Comparison of ENCODE assay signal across 20 cellular contexts in genomic region chr6:43286995-43287716, GRCh38. TPM values are rescaled to one million over a fixed set of nuclear protein-coding genes. Genes with fewer than 3 reads are reported as not detected.
DNase-seq lines count a peak whose midpoint lies in the region; ATAC-seq and TF ChIP-seq lines count a peak whose summit lies in the region.
"Had no signal": no experiment of that assay in that cellular context is flagged by ENCODE, and none has a peak within 500 bp of the region (broad histone marks: within the 10 kb centered on the region; RNA-seq: fewer than 3 reads in every experiment).

No MANE protein-coding gene starts in this region.

- no peak overlapping the region for H2BK5ac ChIP-seq in IMR-90 (ENCODE audit: low read depth, low read length, poor library complexity, severe bottlenecking)

- H3K4me3 ChIP-seq in AG04450 (ENCODE audit: low read depth, low read length) (no peak overlapping the region), IMR-90 (ENCODE audit: insufficient read depth, low read depth, low read length) (no peak overlapping the region), dorsolateral prefrontal cortex (no peak overlapping the region)

- no peak overlapping the region for H3K9ac ChIP-seq in IMR-90 (ENCODE audit: low read depth, low read length)
- H3K9ac ChIP-seq: parathyroid adenoma had no signal

- H2AFZ ChIP-seq in IMR-90 (replicated peaks; ENCODE audit: low read length, poor library complexity), result peak overlapping the region; percentile 11
- H2AFZ ChIP-seq: parathyroid adenoma had no signal

- no peak overlapping the region for H2BK120ac ChIP-seq in IMR-90 (ENCODE audit: low read depth, low read length)

- H3K14ac ChIP-seq in IMR-90 (replicated peaks; ENCODE audit: low read depth, low read length), result no peak overlapping the region

- in situ Hi-C loops in IMR-90 (cut with MboI; ENCODE audit: low sequenced_read_pairs), result no loop called here

- H3K27ac ChIP-seq in AG04450 (ENCODE audit: low read depth, low read length) (no peak overlapping the region), IMR-90 (ENCODE audit: insufficient read depth, low read length) (no peak overlapping the region), dorsolateral prefrontal cortex (peak overlapping the region in 44 of 59 donors; percentile 4 to 81 (median 56))
- H3K27ac ChIP-seq: foreskin keratinocyte, parathyroid adenoma had no signal

- no peaks in the 10 kb centered on the region for H3K4me1 ChIP-seq in IMR-90 (ENCODE audit: control insufficient read depth, insufficient read depth, low read length)
- H3K4me1 ChIP-seq: foreskin keratinocyte, parathyroid adenoma had no signal

- dilution Hi-C loops in IMR-90 (cut with HindIII; ENCODE audit: low sequenced_read_pairs, unreplicated experiment), result no loop called here

- DNase-seq in AG04450 (ENCODE audit: low read depth, low spot score) (no peak), IMR-90 (no peak), dorsolateral prefrontal cortex (no peak), midbrain (lab: John Stamatoyannopoulos, UW) (peak; percentile 14), NCI-H1417 (lab: John Stamatoyannopoulos, UW) (no peak), DMS 273 treated with DMSO at 0.1 percent for 48 hours (lab: John Stamatoyannopoulos, UW) (no peak), epidermal melanocyte (ENCODE audit: insufficient read length, low spot score) (no peak)
- DNase-seq: activated CD8-positive, alpha-beta memory T cell treated with anti-CD3 and anti-CD28 coated beads, Interleukin-2, amount 10 ng/mL, durations not matched to agents 7 days and 5 days; cortex of kidney; foreskin keratinocyte; kidney glomerular epithelial cell; NCI-H2171; stimulated activated CD4-positive, alpha-beta T cell treated with anti-CD3 and anti-CD28 coated beads, Interleukin-1b, Interleukin-23, amount 100 ng/mL, for 48 hours had no signal

- no peaks in the 10 kb centered on the region for H4K20me1 ChIP-seq in IMR-90 (ENCODE audit: insufficient read depth, low read length)

- no peak for ATAC-seq in IMR-90 (ENCODE audit: low read depth)
- no peak for ATAC-seq in GM18520 (IDR thresholded peaks at IDR 0.05; ENCODE audit: unreplicated experiment)
- ATAC-seq: activated CD8-positive, alpha-beta memory T cell treated with anti-CD3 and anti-CD28 coated beads, Interleukin-2, amount 10 ng/mL, durations not matched to agents 7 days and 5 days; activated naive CD4-positive, alpha-beta T cell treated with anti-CD3 and anti-CD28 coated beads, Interleukin-2, amount 50 U/mL, for 72 hours; foreskin keratinocyte; Panc1 had no signal

- H3K9me3 ChIP-seq in AG04450 (ENCODE audit: control insufficient read depth, insufficient read depth, low read length) (no peaks in the 10 kb centered on the region), IMR-90 (ENCODE audit: control insufficient read depth, insufficient read depth, low read length) (no peaks in the 10 kb centered on the region)

- TF ChIP-seq CTCF in AG04450 (IDR thresholded peaks at IDR 0.05; ENCODE audit: low read depth, low read length) (peak; percentile 16; the same call in 1 of the 2 replicates), IMR-90 (conservative IDR thresholded peaks at IDR 0.05; ENCODE audit: low read depth, low read length) (no peak; the same call in 1 of the 2 replicates), dorsolateral prefrontal cortex (IDR thresholded peaks at IDR 0.05 in 54 of 56, conservative IDR thresholded peaks at IDR 0.05 in 2 of 56; ENCODE audit: low read depth in 1 of 56, partially characterized antibody in 56 of 56) (peak in 23 of 56 donors; percentile 9 to 47 (median 19))

- H2BK15ac ChIP-seq in IMR-90 (ENCODE audit: low read depth, low read length), result no peak overlapping the region

- peaks cover 16% of the 10 kb centered on the region for H3K27me3 ChIP-seq in AG04450 (ENCODE audit: control insufficient read depth, insufficient read depth, low read length)
- peaks cover 38% of the 10 kb centered on the region; the same call in 1 of the 2 replicates for H3K27me3 ChIP-seq in IMR-90 (ENCODE audit: control insufficient read depth, insufficient read depth, low read length)
- H3K27me3 ChIP-seq in dorsolateral prefrontal cortex, result no peaks in the 10 kb centered on the region

- H3K4ac ChIP-seq in IMR-90 (ENCODE audit: low read depth, low read length), result no peak overlapping the region

- no peaks in the 10 kb centered on the region for H3K36me3 ChIP-seq in IMR-90 (ENCODE audit: control insufficient read depth, insufficient read depth, low read length)

- POLR2A ChIA-PET in AG04450 (lab: Yijun Ruan, JAX) (no interaction called here), IMR-90 (lab: Charles Lee; ENCODE audit: unreplicated experiment) (interaction anchor here (0.6 kb wide), 1 partner anchor 8 kb away, joined by 3 read pairs; no protein-coding TSS in a partner anchor)

- H4K91ac ChIP-seq in IMR-90 (ENCODE audit: insufficient read depth, low read depth, low read length), result no peak overlapping the region

- no peak overlapping the region for H2AK5ac ChIP-seq in IMR-90 (ENCODE audit: low read depth, low read length)

- H3K9me1 ChIP-seq in IMR-90 (ENCODE audit: insufficient read depth, low read length), result no peaks in the 10 kb centered on the region

- CTCF ChIA-PET in AG04450 (lab: Charles Lee) (no interaction called here), IMR-90 (lab: Yijun Ruan, JAX) (no interaction called here)

- no peak overlapping the region for H2BK20ac ChIP-seq in IMR-90 (ENCODE audit: low read depth, low read length)

- H4K5ac ChIP-seq in IMR-90 (ENCODE audit: low read depth, low read length), result no peak overlapping the region

- H3K18ac ChIP-seq in IMR-90 (ENCODE audit: low read depth, low read length), result no peak overlapping the region

- no CpG with 5 or more reads among the region's 9 CpGs for WGBS in IMR-90 (ENCODE audit: extremely low coverage in 2 of 2, insufficient read length in 1 of 2), 2 experiments

- no peak overlapping the region for H2AK9ac ChIP-seq in IMR-90 (replicated peaks; ENCODE audit: low read depth, low read length, poor library complexity)

- H3K4me2 ChIP-seq in IMR-90 (ENCODE audit: low read depth, low read length), result no peak overlapping the region

- no peak overlapping the region for H3K23ac ChIP-seq in IMR-90 (ENCODE audit: low read depth, low read length)

- no peak for TF ChIP-seq RAD21 in IMR-90 (IDR thresholded peaks at IDR 0.05; ENCODE audit: low read length)

- TF ChIP-seq POLR2A in IMR-90 (IDR thresholded peaks at IDR 0.05; ENCODE audit: low read depth, low read length), result no peak

- H4K8ac ChIP-seq in IMR-90 (ENCODE audit: low read depth in 2 of 2, low read length in 2 of 2), result no peak overlapping the region

- no peaks in the 10 kb centered on the region for H3K79me1 ChIP-seq in IMR-90 (ENCODE audit: low read depth in 1 of 2, low read length in 2 of 2)

- intact Hi-C loops in IMR-90 (cut with micrococcal nuclease), result no loop called here
- intact Hi-C loops in dorsolateral prefrontal cortex (cut with DNase I), result no loop called here

- H3K56ac ChIP-seq in IMR-90 (ENCODE audit: extremely low read depth, insufficient read depth, low read length), result no peak overlapping the region

- BruUV-seq in IMR-90 (replicated peaks; lab: Mats Ljungman, UMichigan), result no TSS peak

TF ChIP-seq in IMR-90, 13 proteins besides CTCF, POLR2A, EP300 and RAD21:
- TF ChIP-seq SMC3 (IDR thresholded peaks at IDR 0.05; ENCODE audit: low read depth, low read length) (no peak), NFE2L2 (IDR thresholded peaks at IDR 0.05; ENCODE audit: low read depth, low read length) (no peak), CEBPB (IDR thresholded peaks at IDR 0.05; ENCODE audit: low read depth, low read length) (no peak)

RNA-seq across cellular contexts. Expression of gene SLC22A7, which starts 10.9 kb away (rescaled TPM):
- polyA plus RNA-seq in AG04450 (2011; rRNA removed), result not detected in 2 replicates
- polyA minus RNA-seq in AG04450 (2011; rRNA and poly(A)+ RNA removed), result not detected in 2 replicates
- total RNA-seq in IMR-90 (2012; rRNA removed), result not detected in 2 replicates
- polyA plus RNA-seq in IMR-90 (2012; rRNA removed), result not detected in 2 replicates
- polyA plus RNA-seq in IMR-90 (2012; cell fraction: cytosol; rRNA removed), result not detected in 2 replicates
- not detected in 2 replicates for polyA plus RNA-seq in IMR-90 (2012; cell fraction: nucleus; rRNA removed; ENCODE audit: low replicate concordance)
- 1 to 10 TPM in 20 of 120 experiments, under 1 TPM in 62, not detected in 38; 0.16 to 2.8 (median 0.70) TPM for total RNA-seq in dorsolateral prefrontal cortex
- total RNA-seq: activated CD8-positive, alpha-beta memory T cell treated with anti-CD3 and anti-CD28 coated beads, Interleukin-2, amount 10 ng/mL, durations not matched to agents 7 days and 5 days; activated naive CD4-positive, alpha-beta T cell treated with anti-CD3 and anti-CD28 coated beads, Interleukin-2, amount 50 U/mL, for 72 hours; foreskin keratinocyte; G401; MCF 10A had no signal
- polyA plus RNA-seq: BJ, foreskin keratinocyte had no signal

RNA-seq across cellular contexts. Expression of gene CRIP3, which starts 21.5 kb away (rescaled TPM):
- polyA plus RNA-seq in AG04450 (2011; rRNA removed), result not detected in 2 replicates
- polyA minus RNA-seq in AG04450 (2011; rRNA and poly(A)+ RNA removed), result not detected in 2 replicates
- total RNA-seq in IMR-90 (2012; rRNA removed), result not detected in 2 replicates
- polyA plus RNA-seq in IMR-90 (2012; rRNA removed), result not detected in 2 replicates
- polyA plus RNA-seq in IMR-90 (2012; cell fraction: cytosol; rRNA removed), result not detected in 2 replicates
- polyA plus RNA-seq in IMR-90 (2012; cell fraction: nucleus; rRNA removed; ENCODE audit: low replicate concordance), result 0.13 and 0.55 TPM in 2 replicates
- 10 to 100 TPM in 115 of 120 experiments, 1 to 10 TPM in 5; 7.1 to 34.3 (median 17.5) TPM for total RNA-seq in dorsolateral prefrontal cortex
- total RNA-seq: G401, MCF 10A had no signal
- polyA plus RNA-seq: BJ had no signal

RNA-seq across cellular contexts. Expression of gene TTBK1, which starts 43.9 kb away (rescaled TPM):
- polyA plus RNA-seq in AG04450 (2011; rRNA removed), result not detected in 2 replicates
- polyA minus RNA-seq in AG04450 (2011; rRNA and poly(A)+ RNA removed), result not detected in 2 replicates
- under 0.01 TPM in 1 of 2 replicates, not detected in the other for total RNA-seq in IMR-90 (2012; rRNA removed)
- 0.01 and 0.02 TPM in 2 replicates for polyA plus RNA-seq in IMR-90 (2012; rRNA removed)
- 0.02 and 0.03 TPM in 2 replicates for polyA plus RNA-seq in IMR-90 (2012; cell fraction: cytosol; rRNA removed)
- polyA plus RNA-seq in IMR-90 (2012; cell fraction: nucleus; rRNA removed; ENCODE audit: low replicate concordance), result 0.10 and 0.13 TPM in 2 replicates
- total RNA-seq in dorsolateral prefrontal cortex, result 10 to 100 TPM; 37.5 to 77.7 (median 63.5) TPM
- total RNA-seq: G401, MCF 10A had no signal
- polyA plus RNA-seq: BJ had no signal

RNA-seq across cellular contexts. Expression of gene DNPH1, which starts 57.9 kb away (rescaled TPM):
- polyA plus RNA-seq in AG04450 (2011; rRNA removed), result 36.9 and 42.4 TPM in 2 replicates
- 8.8 and 8.9 TPM in 2 replicates for polyA minus RNA-seq in AG04450 (2011; rRNA and poly(A)+ RNA removed)
- total RNA-seq in IMR-90 (2012; rRNA removed), result 19.0 and 22.8 TPM in 2 replicates
- 47.8 and 58.0 TPM in 2 replicates for polyA plus RNA-seq in IMR-90 (2012; rRNA removed)
- polyA plus RNA-seq in IMR-90 (2012; cell fraction: cytosol; rRNA removed), result 192 and 227 TPM in 2 replicates
- polyA plus RNA-seq in IMR-90 (2012; cell fraction: nucleus; rRNA removed; ENCODE audit: low replicate concordance), result 42.4 and 83.8 TPM in 2 replicates
- 10 to 100 TPM; 18.4 to 54.6 (median 31.2) TPM for total RNA-seq in dorsolateral prefrontal cortex

Comparison
In these comparisons a context has a peak if more than half of its experiments do, and no peak if none do; other contexts are left out.
1. H3K27ac ChIP-seq: peak in dorsolateral prefrontal cortex (44 of 59); none in AG04450 (single experiment) and IMR-90 (single experiment).
2. RNA of gene TTBK1, which starts 43.9 kb away (total RNA-seq): 37.5 to 77.7 TPM in dorsolateral prefrontal cortex; under 0.01 TPM in IMR-90; every median in the first group is over 10 times any median in the second.